ENCODE assay signal across 8 cellular contexts in genomic region chr4:6873792-6874461, GRCh38. TPM values are rescaled to one million over a fixed set of nuclear protein-coding genes. Genes with fewer than 3 reads are reported as not detected.
A peak's percentile ranks its signal among the peaks of the same experiment; 100 is the strongest.
DNase-seq lines count a peak whose midpoint lies in the region; ATAC-seq and TF ChIP-seq lines count a peak whose summit lies in the region.

No MANE protein-coding gene starts in this region.

- no peak overlapping the region for H3K27ac ChIP-seq in CD4-positive, alpha-beta T cell (ENCODE audit: low read depth, low read length)
- H3K27ac ChIP-seq in cingulate gyrus (ENCODE audit: low read depth, low read length) (peak overlapping the region; percentile 70), lung (ENCODE audit: low read depth in 1 of 2, low read length in 1 of 2) (no peak overlapping the region)

- CTCF ChIA-PET in CD4-positive, alpha-beta T cell (lab: Charles Lee): interaction anchor here (0.6 to 3.9 kb wide), 31 partner anchors 9 to 299 kb away, joined by 3 to 101 read pairs (median 4); partner anchors contain the start of genes GRPEL1, KIAA0232, MAN2B2 and MRFAP1

- peaks cover 18 to 37% of the 10 kb centered on the region in 2 donors for H3K36me3 ChIP-seq in lung (ENCODE audit: control insufficient read depth in 2 of 2, insufficient read depth in 2 of 2, low read length in 2 of 2)

- peaks cover 71% of the 10 kb centered on the region for H3K36me3 Mint-ChIP-seq in CD4-positive, alpha-beta T cell (ENCODE audit: low read depth)
- peaks cover 32% of the 10 kb centered on the region for H3K36me3 Mint-ChIP-seq in activated CD4-positive, alpha-beta T cell treated with anti-CD3 and anti-CD28 coated beads, Interleukin-2, amount 10 ng/mL, durations not matched to agents 24 days and 14 days (ENCODE audit: low read depth)

- H3K9me3 ChIP-seq in CD4-positive, alpha-beta T cell (ENCODE audit: control insufficient read depth, low read length): no peaks in the 10 kb centered on the region
- no peaks in the 10 kb centered on the region for H3K9me3 ChIP-seq in lung (ENCODE audit: control insufficient read depth in 2 of 2, insufficient read depth in 1 of 2, low read length in 1 of 2)

- no peaks in the 10 kb centered on the region for H3K4me1 ChIP-seq in lung (ENCODE audit: control insufficient read depth in 2 of 2, insufficient read depth in 2 of 2, low read length in 2 of 2)

- WGBS in lung, 2 donors: 55 to 68% methylated on average over 3 of the region's 3 CpGs

- H3K4me3 ChIP-seq in NB4 (ENCODE audit: low read depth, low read length): no peak overlapping the region
- H3K4me3 ChIP-seq in lung: no peak overlapping the region

- no peaks in the 10 kb centered on the region for H3K9me3 Mint-ChIP-seq in CD4-positive, alpha-beta T cell
- H3K9me3 Mint-ChIP-seq in activated CD4-positive, alpha-beta T cell treated with anti-CD3 and anti-CD28 coated beads, Interleukin-2, amount 10 ng/mL, durations not matched to agents 24 days and 14 days: no peaks in the 10 kb centered on the region

- H3K27ac Mint-ChIP-seq in CD4-positive, alpha-beta T cell: no peak overlapping the region
- H3K27ac Mint-ChIP-seq in activated CD4-positive, alpha-beta T cell treated with anti-CD3 and anti-CD28 coated beads, Interleukin-2, amount 10 ng/mL, durations not matched to agents 24 days and 14 days: no peak overlapping the region

- POLR2A ChIA-PET in CD4-positive, alpha-beta T cell (lab: Charles Lee): interaction anchor here (0.8 to 3.0 kb wide), 14 partner anchors 26 to 201 kb away, joined by 3 to 25 read pairs (median 6); partner anchors contain the start of genes BLOC1S4, GRPEL1, MRFAP1L1 and TBC1D14

- TF ChIP-seq CTCF in CD4-positive, alpha-beta T cell (IDR thresholded peaks at IDR 0.05): peak; percentile 80
- TF ChIP-seq CTCF in NB4 (IDR thresholded peaks at IDR 0.05; ENCODE audit: low read depth, low read length): peak; percentile 94
- TF ChIP-seq CTCF in lung (IDR thresholded peaks at IDR 0.05; ENCODE audit: control extremely low read depth, extremely low read depth): peak; percentile 63

- peak; percentile 74 to 86 (median 78) for DNase-seq in CD4-positive, alpha-beta T cell
- DNase-seq in NB4 (ENCODE audit: low read depth) (peak; percentile 81), lung (ENCODE audit: low spot score) (peak; percentile 72)
- DNase-seq in activated CD4-positive, alpha-beta T cell treated with anti-CD3 and anti-CD28 coated beads, Interleukin-2, amount 10 ng/mL, durations not matched to agents 24 days and 14 days: peak; percentile 93
- peak; percentile 57 for DNase-seq in stimulated activated CD8-positive, alpha-beta memory T cell treated with anti-CD3 and anti-CD28 coated beads, Interleukin-15, amount 100 ng/mL, for 24 hours (ENCODE audit: low read depth)

- no peaks in the 10 kb centered on the region for H3K4me1 Mint-ChIP-seq in CD4-positive, alpha-beta T cell (ENCODE audit: low read depth)
- peaks cover 4% of the 10 kb centered on the region for H3K4me1 Mint-ChIP-seq in activated CD4-positive, alpha-beta T cell treated with anti-CD3 and anti-CD28 coated beads, Interleukin-2, amount 10 ng/mL, durations not matched to agents 24 days and 14 days

- no peaks in the 10 kb centered on the region for H3K27me3 ChIP-seq in CD4-positive, alpha-beta T cell (ENCODE audit: control insufficient read depth, insufficient read depth, low read length)
- no peaks in the 10 kb centered on the region for H3K27me3 ChIP-seq in lung (ENCODE audit: control insufficient read depth, insufficient read depth)

- no peak for TF ChIP-seq POLR2A in NB4 (IDR thresholded peaks at IDR 0.05; ENCODE audit: extremely low read depth, insufficient read length)

- H3K27me3 Mint-ChIP-seq in CD4-positive, alpha-beta T cell: no peaks in the 10 kb centered on the region
- H3K27me3 Mint-ChIP-seq in activated CD4-positive, alpha-beta T cell treated with anti-CD3 and anti-CD28 coated beads, Interleukin-2, amount 10 ng/mL, durations not matched to agents 24 days and 14 days: no peaks in the 10 kb centered on the region

- intact Hi-C loops in CD4-positive, alpha-beta T cell (cut with DNase I, micrococcal nuclease): loop anchor here (1.0 to 5.0 kb wide), 5 partner anchors 92 to 622 kb away; partner anchors contain the start of gene KIAA0232 (in 1 of the 2)
- intact Hi-C loops in activated CD4-positive, alpha-beta T cell treated with anti-CD3 and anti-CD28 coated beads, Interleukin-2, amount 10 ng/mL, durations not matched to agents 24 days and 14 days (cut with micrococcal nuclease): loop anchor here (1.0 to 5.0 kb wide), 5 partner anchors 92 to 234 kb away; partner anchors contain the start of genes KIAA0232 and MRFAP1

- ATAC-seq in CD4-positive, alpha-beta T cell (ENCODE audit: poor library complexity): peak; percentile 97
- peak; percentile 65 for ATAC-seq in GM19463 (IDR thresholded peaks at IDR 0.05; ENCODE audit: unreplicated experiment)
- ATAC-seq in lung (ENCODE audit: insufficient read depth, low FRiP score): no peak
- no peak for ATAC-seq in GM21576 (IDR thresholded peaks at IDR 0.05; ENCODE audit: unreplicated experiment)

- H3K4me3 Mint-ChIP-seq in CD4-positive, alpha-beta T cell: no peak overlapping the region
- no peak overlapping the region for H3K4me3 Mint-ChIP-seq in activated CD4-positive, alpha-beta T cell treated with anti-CD3 and anti-CD28 coated beads, Interleukin-2, amount 10 ng/mL, durations not matched to agents 24 days and 14 days

RNA-seq across cellular contexts. Expression of gene TBC1D14, which starts 35.7 kb away (rescaled TPM):
- 10 to 100 TPM; 31.2 to 34.1 TPM for total RNA-seq in CD4-positive, alpha-beta T cell
- 47.2 and 47.3 TPM in 2 replicates for total RNA-seq in activated CD4-positive, alpha-beta T cell treated with anti-CD3 and anti-CD28 coated beads, Interleukin-2, amount 10 ng/mL, durations not matched to agents 24 days and 14 days
- 10 to 100 TPM; 34.2 to 60.1 TPM for total RNA-seq in lung
- 10 to 100 TPM; 15.1 to 58.6 TPM for polyA plus RNA-seq in lung

Comparison
In these comparisons a context has a peak if more than half of its experiments do, and no peak if none do; other contexts are left out.
1. ATAC-seq: peak in CD4-positive, alpha-beta T cell (single experiment) and GM19463 (single experiment); none in lung (single experiment) and GM21576 (single experiment).
2. Peak in every context shown above with its lines, with median percentiles within 50 percentile points of each other: DNase-seq and CTCF ChIP-seq.